20 cellular contexts compared by ENCODE assay signal in the genomic region with DNA sequence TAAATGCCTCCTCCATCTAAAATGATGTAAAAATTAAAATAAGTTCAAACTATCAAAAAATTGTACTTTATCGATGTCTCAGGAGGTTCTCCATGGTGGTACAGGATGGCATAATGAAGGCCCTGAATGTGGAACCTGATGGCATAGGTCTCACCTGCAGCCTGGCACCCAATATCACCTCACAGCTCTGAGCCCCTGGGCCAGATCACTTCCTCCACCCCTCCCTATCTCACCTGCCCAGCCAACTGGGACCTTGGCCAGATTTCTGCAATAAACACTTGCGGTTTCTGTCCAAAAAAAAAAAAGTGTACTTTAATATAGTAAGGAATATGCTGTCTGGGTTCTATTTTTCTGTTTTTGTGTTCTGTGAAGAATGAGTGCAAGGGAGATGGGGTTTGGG. TPM values are rescaled to one million over a fixed set of nuclear protein-coding genes. Genes with fewer than 3 reads are reported as not detected.
"Had no signal": no experiment of that assay in that cellular context is flagged by ENCODE, and none has a peak within 500 bp of the region (broad histone marks: within the 10 kb centered on the region; RNA-seq: fewer than 3 reads in every experiment).

No MANE protein-coding gene starts in this region.

- H3K4me3 ChIP-seq: coronary artery, lung had no signal

- H3K27me3 ChIP-seq: brain microvascular endothelial cell had no signal

- H3K27ac ChIP-seq: brain microvascular endothelial cell, coronary artery had no signal

- H3K36me3 ChIP-seq: brain microvascular endothelial cell had no signal

- DNase-seq: activated CD4-positive, alpha-beta T cell treated with anti-CD3 and anti-CD28 coated beads, Interleukin-2, amount 10 ng/mL, durations not matched to agents 24 days and 14 days; activated CD8-positive, alpha-beta T cell treated with anti-CD3 and anti-CD28 coated beads, Interleukin-2, amount 10 ng/mL, durations not matched to agents 7 days and 5 days; activated naive CD4-positive, alpha-beta T cell treated with anti-CD3 and anti-CD28 coated beads, Interleukin-2, amount 10 ng/mL, durations not matched to agents 7 days and 5 days; activated naive CD8-positive, alpha-beta T cell treated with anti-CD3 and anti-CD28 coated beads, Interleukin-2, amount 50 U/mL, for 24 hours; activated T-cell treated with anti-CD3 and anti-CD28 coated beads, Interleukin-2, amount 50 U/mL, for 4 hours; anterior cingulate cortex; brain microvascular endothelial cell; foreskin melanocyte; glutamatergic neuron; hippocampal formation; left cardiac atrium; nephron progenitor cell; nucleus accumbens; stimulated activated CD4-positive, alpha-beta T cell treated with anti-CD3 and anti-CD28 coated beads, Interleukin-12 subunit alpha, Interleukin-12 subunit beta, amount 100 ng/mL, for 4 hours; stimulated activated CD4-positive, alpha-beta T cell treated with anti-CD3 and anti-CD28 coated beads, Interleukin-2, amount 100 ng/mL, for 24 hours; stimulated activated naive CD4-positive, alpha-beta T cell treated with Interleukin-2 at 50 U/mL for 16 hours; T1000; trophoblast cell had no signal

- ATAC-seq: activated CD8-positive, alpha-beta T cell treated with anti-CD3 and anti-CD28 coated beads, Interleukin-2, amount 10 ng/mL, durations not matched to agents 7 days and 5 days; activated naive CD8-positive, alpha-beta T cell treated with anti-CD3 and anti-CD28 coated beads, Interleukin-2, amount 50 U/mL, for 24 hours; activated T-cell treated with anti-CD3 and anti-CD28 coated beads, Interleukin-2, amount 50 U/mL, for 4 hours; left cardiac atrium had no signal

RNA-seq across cellular contexts. Expression of a gene that starts 33.0 kb away (rescaled TPM):
- total RNA-seq: activated CD4-positive, alpha-beta T cell treated with anti-CD3 and anti-CD28 coated beads, Interleukin-2, amount 10 ng/mL, durations not matched to agents 24 days and 14 days; activated CD8-positive, alpha-beta T cell treated with anti-CD3 and anti-CD28 coated beads, Interleukin-2, amount 10 ng/mL, durations not matched to agents 7 days and 5 days; activated T-cell treated with anti-CD3 and anti-CD28 coated beads, Interleukin-2, amount 50 U/mL, for 4 hours had no signal
